9 cellular contexts compared by ENCODE assay signal in the genomic region with DNA sequence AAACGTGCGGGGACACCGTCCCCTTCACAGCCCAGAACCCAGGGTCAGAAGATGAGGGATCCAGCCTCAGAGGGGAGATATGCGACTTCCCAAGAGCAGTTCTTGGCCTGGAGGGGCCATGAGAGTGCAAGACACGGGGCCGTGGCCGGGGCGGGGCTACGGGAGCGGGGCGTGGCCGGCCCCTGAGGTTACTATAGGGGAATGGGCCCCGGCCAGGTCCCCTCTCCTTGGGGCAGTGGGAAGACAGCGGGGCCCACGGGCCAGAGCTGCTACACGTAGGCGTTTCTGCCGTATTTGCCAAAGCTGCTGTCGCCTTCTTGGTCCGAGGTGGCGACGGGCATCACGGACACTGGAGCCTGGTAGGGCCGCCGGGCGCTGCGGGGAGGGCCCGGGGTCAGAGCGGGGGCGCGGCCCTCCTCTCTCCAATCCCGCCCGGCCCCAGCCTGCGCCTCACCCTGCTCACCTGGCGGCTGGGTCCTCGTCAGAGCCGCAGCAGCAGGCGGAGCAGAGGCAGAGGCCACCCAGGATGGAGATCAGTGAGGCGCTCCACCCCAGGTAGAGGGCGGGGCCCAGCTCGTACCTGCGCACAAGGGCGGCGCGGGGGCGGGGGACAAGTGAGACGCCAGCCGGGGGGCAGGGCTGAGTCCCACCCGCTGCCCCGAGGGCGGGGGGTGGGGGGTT. TPM values are rescaled to one million over a fixed set of nuclear protein-coding genes. Genes with fewer than 3 reads are reported as not detected.
DNase-seq lines count a peak whose midpoint lies in the region; ATAC-seq and TF ChIP-seq lines count a peak whose summit lies in the region.
"Had no signal": no experiment of that assay in that cellular context is flagged by ENCODE, and none has a peak within 500 bp of the region (broad histone marks: within the 10 kb centered on the region; RNA-seq: fewer than 3 reads in every experiment).

No MANE protein-coding gene starts in this region.

- peak overlapping the region; percentile 87 for H3K4me2 ChIP-seq in hepatocyte

- POLR2A ChIA-PET in RWPE1 (lab: Yijun Ruan, JAX; ENCODE audit: low non-redundant PET), result interaction anchor here (0.5 to 1.0 kb wide), 4 partner anchors 14 to 593 kb away, joined by 3 read pairs; a partner anchor contains a TSS

- WGBS in hepatocyte (ENCODE audit: low lambda C conversion rate, missing lambda C conversion rate), result 5% methylated on average over 28 of the region's 51 CpGs
- WGBS in sigmoid colon, 2 donors, result 14 to 54% methylated on average over 51 of the region's 51 CpGs

- H3K9me2 ChIP-seq in hepatocyte (replicated peaks; ENCODE audit: insufficient read depth), result no peaks in the 10 kb centered on the region

- CTCF ChIA-PET in RWPE1 (lab: Yijun Ruan, JAX), result interaction anchor here (1.7 kb wide), 1 partner anchor 11 kb away, joined by 5 read pairs; no protein-coding TSS in a partner anchor

- no peaks in the 10 kb centered on the region for H4K20me1 ChIP-seq in hepatocyte (ENCODE audit: insufficient read depth, poor library complexity, severe bottlenecking)

- H3K27ac ChIP-seq in RWPE1, result peak overlapping the region; percentile 52
- H3K27ac ChIP-seq in hepatocyte, result peak overlapping the region; percentile 88
- no peak overlapping the region for H3K27ac ChIP-seq in sigmoid colon

- intact Hi-C loops in sigmoid colon (cut with DNase I), result no loop called here

- peak overlapping the region; percentile 59 for H2AFZ ChIP-seq in hepatocyte

- no peak for ATAC-seq in GM19455 (IDR thresholded peaks at IDR 0.05; ENCODE audit: unreplicated experiment)

- no peaks in the 10 kb centered on the region for H3K79me2 ChIP-seq in hepatocyte

- no peaks in the 10 kb centered on the region for H3K36me3 ChIP-seq in hepatocyte (replicated peaks; ENCODE audit: insufficient read depth, low read depth)
- H3K36me3 ChIP-seq in sigmoid colon, result peaks cover 0 to 32% (median 8%) of the 10 kb centered on the region in 4 donors

- H3K27me3 ChIP-seq in hepatocyte, result no peaks in the 10 kb centered on the region
- H3K27me3 ChIP-seq in sigmoid colon, result peaks cover 0 to 11% (median 0%) of the 10 kb centered on the region in 3 donors

- peak overlapping the region; percentile 19 for H3K4me3 ChIP-seq in hepatocyte
- H3K4me3 ChIP-seq in sigmoid colon, result peak overlapping the region in 3 of 4 donors; percentile 1 to 19 (median 3)

- H3K4me1 ChIP-seq in hepatocyte (ENCODE audit: insufficient read depth), result peaks cover 17% of the 10 kb centered on the region
- H3K4me1 ChIP-seq in sigmoid colon, result peaks cover 0 to 15% (median 12%) of the 10 kb centered on the region in 4 donors

- no peak for TF ChIP-seq CTCF in RWPE1 (conservative IDR thresholded peaks at IDR 0.05; ENCODE audit: low read depth)
- no peak for TF ChIP-seq CTCF in hepatocyte (IDR thresholded peaks at IDR 0.05; ENCODE audit: poor library complexity)
- no peak for TF ChIP-seq CTCF in sigmoid colon (IDR thresholded peaks at IDR 0.05)

- no peak for TF ChIP-seq EP300 in sigmoid colon (IDR thresholded peaks at IDR 0.05)

- no peaks in the 10 kb centered on the region for H3K9me3 ChIP-seq in hepatocyte (ENCODE audit: low read depth)
- no peaks in the 10 kb centered on the region for H3K9me3 ChIP-seq in sigmoid colon

- peak; percentile 89 for DNase-seq in HT-29 (ENCODE audit: low spot score)
- peak; percentile 69 for DNase-seq in RWPE1 (ENCODE audit: low spot score)
- DNase-seq in hepatocyte (ENCODE audit: low spot score), result peak; percentile 90
- no peak for DNase-seq in sigmoid colon
- DNase-seq in dedifferentiated amniotic fluid mesenchymal stem cell (ENCODE audit: extremely low spot score), result no peak
- DNase-seq in NCI-H82 treated with DMSO at 0.1 percent for 48 hours (lab: John Stamatoyannopoulos, UW; ENCODE audit: unreplicated experiment), result no peak
- no peak for DNase-seq in cortex of kidney (lab: John Stamatoyannopoulos, UW)
- DNase-seq: T-helper 1 cell had no signal

- no peak for TF ChIP-seq POLR2A in sigmoid colon (IDR thresholded peaks at IDR 0.05)

RNA-seq across cellular contexts. Expression of a gene that starts 5.3 kb away (rescaled TPM):
- 14.7 and 15.1 TPM in 2 replicates for total RNA-seq in HT-29 (2014; rRNA removed; shearing (Covaris generic))
- 11.4 and 14.3 TPM in 2 replicates for total RNA-seq in hepatocyte
- polyA plus RNA-seq in hepatocyte, result 25.7 and 38.8 TPM in 2 replicates
- 10 to 100 TPM in 1 of 4 donors, 1 to 10 TPM in 3; 2.5 to 16.3 (median 3.9) TPM for total RNA-seq in sigmoid colon
- polyA plus RNA-seq in sigmoid colon, result 10 to 100 TPM in 1 of 3 donors, 1 to 10 TPM in 2; 3.6 to 14.2 (median 9.0) TPM

RNA-seq across cellular contexts. Expression of a gene that starts 12.6 kb away (rescaled TPM):
- 377 and 384 TPM in 2 replicates for total RNA-seq in HT-29 (2014; rRNA removed; shearing (Covaris generic))
- total RNA-seq in hepatocyte (131 and 150 TPM in 2 replicates), sigmoid colon (100 to 1,000 TPM; 237 to 443 (median 426) TPM)
- polyA plus RNA-seq in hepatocyte (193 and 238 TPM in 2 replicates), sigmoid colon (100 to 1,000 TPM; 190 to 284 (median 252) TPM)

RNA-seq across cellular contexts. Expression of a gene that starts 14.3 kb away (rescaled TPM):
- total RNA-seq in HT-29 (2014; rRNA removed; shearing (Covaris generic)), result 180 and 189 TPM in 2 replicates
- 105 and 110 TPM in 2 replicates for total RNA-seq in hepatocyte
- 117 and 145 TPM in 2 replicates for polyA plus RNA-seq in hepatocyte
- 10 to 100 TPM; 64.8 to 97.4 (median 84.7) TPM for total RNA-seq in sigmoid colon
- 100 to 1,000 TPM; 126 to 200 (median 154) TPM for polyA plus RNA-seq in sigmoid colon

RNA-seq across cellular contexts. Expression of a gene that starts 14.9 kb away (rescaled TPM):
- 245 and 252 TPM in 2 replicates for total RNA-seq in HT-29 (2014; rRNA removed; shearing (Covaris generic))
- total RNA-seq in hepatocyte (29.5 and 37.6 TPM in 2 replicates), sigmoid colon (10 to 100 TPM; 23.9 to 36.6 (median 26.4) TPM)
- polyA plus RNA-seq in hepatocyte (127 and 129 TPM in 2 replicates), sigmoid colon (10 to 100 TPM; 18.0 to 57.3 (median 24.3) TPM)

RNA-seq across cellular contexts. Expression of a gene that starts 31.4 kb away (rescaled TPM):
- 6.7 and 8.2 TPM in 2 replicates for total RNA-seq in HT-29 (2014; rRNA removed; shearing (Covaris generic))
- total RNA-seq in hepatocyte (6.3 and 8.4 TPM in 2 replicates), sigmoid colon (not detected)
- polyA plus RNA-seq in hepatocyte (10.5 and 14.0 TPM in 2 replicates), sigmoid colon (10 to 100 TPM in 1 of 3 donors, 1 to 10 TPM in 2; 3.6 to 27.2 (median 3.7) TPM)

Comparison
In these comparisons a context has a peak if more than half of its experiments do, and no peak if none do; other contexts are left out.
1. DNase-seq: peak in HT-29 (single experiment), RWPE1 (single experiment) and hepatocyte (single experiment); none in sigmoid colon (single experiment), dedifferentiated amniotic fluid mesenchymal stem cell (single experiment), NCI-H82 treated with DMSO at 0.1 percent for 48 hours (single experiment) and cortex of kidney (single experiment).
2. H3K27ac ChIP-seq: peak in RWPE1 (single experiment) and hepatocyte (single experiment); none in sigmoid colon (0 of 4).